9 cellular contexts compared by ENCODE assay signal in the genomic region with DNA sequence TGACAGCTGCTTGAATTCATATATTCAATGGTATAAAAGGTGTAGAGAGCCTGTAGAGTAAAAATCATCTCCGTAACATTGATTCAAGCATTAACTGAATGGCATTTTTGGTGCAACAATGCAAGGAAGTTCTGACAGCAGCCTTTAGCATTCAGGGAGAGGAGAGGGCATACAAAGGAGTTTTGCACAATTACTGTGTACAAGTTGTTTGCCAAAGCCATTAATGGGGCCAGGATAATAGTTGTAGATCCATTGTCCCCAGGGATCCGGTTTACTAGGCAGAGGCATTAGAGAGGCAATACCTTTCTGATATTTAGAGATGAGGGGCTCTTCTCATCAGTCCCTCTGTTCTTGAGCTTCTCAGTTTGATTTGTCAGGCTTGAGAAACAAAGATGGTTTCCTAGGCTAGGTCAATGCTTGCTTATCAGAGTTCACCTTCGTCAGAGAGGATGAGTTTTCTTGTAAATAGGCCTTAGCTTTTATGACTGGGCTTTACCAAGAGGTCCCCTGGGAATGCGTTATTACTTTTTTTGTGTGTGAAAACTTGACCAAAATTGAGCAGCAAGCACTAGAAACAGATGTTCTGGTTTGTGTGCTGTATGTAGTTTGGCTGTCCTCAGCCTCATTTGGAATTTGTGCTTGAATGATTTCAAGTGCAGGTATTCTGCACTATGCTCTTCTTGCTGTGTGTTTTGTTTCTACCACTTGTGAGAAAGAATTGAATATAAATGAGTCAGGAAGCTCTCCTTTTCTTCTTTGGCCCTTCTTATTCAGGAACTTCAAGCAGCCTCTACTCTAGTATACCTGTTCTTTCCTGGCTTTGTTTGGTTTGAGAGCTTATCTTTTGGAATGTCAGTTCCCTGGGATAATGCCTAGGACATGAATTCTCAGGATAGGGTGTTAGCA. TPM values are rescaled to one million over a fixed set of nuclear protein-coding genes. Genes with fewer than 3 reads are reported as not detected.
A peak's percentile ranks its signal among the peaks of the same experiment; 100 is the strongest.
DNase-seq lines count a peak whose midpoint lies in the region; ATAC-seq and TF ChIP-seq lines count a peak whose summit lies in the region.
"Had no signal": no experiment of that assay in that cellular context is flagged by ENCODE, and none has a peak within 500 bp of the region (broad histone marks: within the 10 kb centered on the region; RNA-seq: fewer than 3 reads in every experiment).

No MANE protein-coding gene starts in this region.

- in situ Hi-C loops in G401 (cut with HindIII; ENCODE audit: low sequenced_read_pairs) = no loop called here

- intact Hi-C loops in OCI-LY7 (cut with micrococcal nuclease; ENCODE audit: unreplicated experiment) = no loop called here

- H4K20me1 ChIP-seq in OCI-LY7 (ENCODE audit: insufficient read depth, low read length) = peaks cover 7% of the 10 kb centered on the region; the same call in 1 of the 2 replicates

- H3K36me3 ChIP-seq in OCI-LY7 (ENCODE audit: insufficient read depth, low read length) = peaks cover 73% of the 10 kb centered on the region

- H3K4me1 ChIP-seq in OCI-LY7 (ENCODE audit: insufficient read depth, low read length, poor library complexity, severe bottlenecking) = peaks cover 19% of the 10 kb centered on the region

- CTCF ChIA-PET in OCI-LY7 (lab: Charles Lee; ENCODE audit: unreplicated experiment) = interaction anchor here (0.8 kb wide), 1 partner anchor 526 kb away, joined by 3 read pairs; no protein-coding TSS in a partner anchor

- DNase-seq in AG09309 (ENCODE audit: low read depth) (peak; percentile 66), OCI-LY7 (ENCODE audit: low spot score) (peak; percentile 43), G401 (ENCODE audit: low spot score) (no peak), A172 (ENCODE audit: low spot score) (no peak), NOMO-1 (lab: John Stamatoyannopoulos, UW; ENCODE audit: unreplicated experiment in 2 of 2) (no peak)
- no peak for DNase-seq in stimulated activated CD4-positive, alpha-beta T cell treated with anti-CD3 and anti-CD28 coated beads, Interleukin-15, amount 100 ng/mL, for 24 hours
- DNase-seq: activated effector memory CD4-positive, alpha-beta T cell treated with Interleukin-2 at 50 U/mL for 16 hours had no signal

- no peak overlapping the region for H3K27ac ChIP-seq in OCI-LY7 (ENCODE audit: low read depth, low read length, poor library complexity, severe bottlenecking)

- no TSS peak for BruUV-seq in OCI-LY7 (replicated peaks; lab: Mats Ljungman, UMichigan)

- POLR2A ChIA-PET in OCI-LY7 (lab: Charles Lee) = interaction anchor here (1.4 to 1.5 kb wide), 2 partner anchors 8 to 29 kb away, joined by 3 to 7 read pairs; no protein-coding TSS in a partner anchor

- H3K4me3 ChIP-seq in AG09309 (ENCODE audit: control insufficient read depth, low read depth, low read length) (no peak overlapping the region), OCI-LY7 (ENCODE audit: low read depth, low read length, poor library complexity, severe bottlenecking) (no peak overlapping the region)

- H3K79me2 ChIP-seq in OCI-LY7 (ENCODE audit: insufficient read depth, low read depth, low read length) = peaks cover 64% of the 10 kb centered on the region

- H2AFZ ChIP-seq in OCI-LY7 (ENCODE audit: low read length) = no peak overlapping the region

- no peak for TF ChIP-seq CTCF in AG09309 (IDR thresholded peaks at IDR 0.05; ENCODE audit: control insufficient read depth, insufficient read depth, low read depth, low read length, missing control alignments)
- no peak for TF ChIP-seq CTCF in OCI-LY7 (conservative IDR thresholded peaks at IDR 0.05; ENCODE audit: low read length)

- no peaks in the 10 kb centered on the region for H3K9me2 ChIP-seq in OCI-LY7 (ENCODE audit: insufficient read depth, low read length)

- ATAC-seq in GM19328 (IDR thresholded peaks at IDR 0.05; ENCODE audit: unreplicated experiment) (peak; percentile 69), HG03095 (IDR thresholded peaks at IDR 0.05; ENCODE audit: unreplicated experiment) (peak; percentile 82)

- peak overlapping the region; percentile 22; the same call in 1 of the 2 replicates for H3K4me2 ChIP-seq in OCI-LY7 (ENCODE audit: low read length)

- H3K9me3 ChIP-seq in OCI-LY7 (ENCODE audit: low read length) = peaks cover 21% of the 10 kb centered on the region; the same call in 1 of the 2 replicates

RNA-seq across cellular contexts. Expression of gene SND1, which starts 32.0 kb away (rescaled TPM):
- 111 and 112 TPM in 2 replicates for total RNA-seq in OCI-LY7 (2014; rRNA removed; shearing (Covaris generic))
- 221 and 225 TPM in 2 replicates for total RNA-seq in OCI-LY7 (2022)
- 92.4 and 98.0 TPM in 2 replicates for total RNA-seq in G401 (2014; rRNA removed; shearing (Covaris generic))
- 108 and 111 TPM in 2 replicates for total RNA-seq in A172 (2014; rRNA removed; shearing (Covaris generic))

Comparison
In these comparisons a context has a peak if more than half of its experiments do, and no peak if none do; other contexts are left out.
1. DNase-seq: peak in AG09309 (single experiment) and OCI-LY7 (single experiment); none in stimulated activated CD4-positive, alpha-beta T cell treated with anti-CD3 and anti-CD28 coated beads, Interleukin-15, amount 100 ng/mL, for 24 hours (single experiment), G401 (single experiment), A172 (single experiment) and NOMO-1 (0 of 2).